ENCODE assay signal across 8 cellular contexts in the genomic region with DNA sequence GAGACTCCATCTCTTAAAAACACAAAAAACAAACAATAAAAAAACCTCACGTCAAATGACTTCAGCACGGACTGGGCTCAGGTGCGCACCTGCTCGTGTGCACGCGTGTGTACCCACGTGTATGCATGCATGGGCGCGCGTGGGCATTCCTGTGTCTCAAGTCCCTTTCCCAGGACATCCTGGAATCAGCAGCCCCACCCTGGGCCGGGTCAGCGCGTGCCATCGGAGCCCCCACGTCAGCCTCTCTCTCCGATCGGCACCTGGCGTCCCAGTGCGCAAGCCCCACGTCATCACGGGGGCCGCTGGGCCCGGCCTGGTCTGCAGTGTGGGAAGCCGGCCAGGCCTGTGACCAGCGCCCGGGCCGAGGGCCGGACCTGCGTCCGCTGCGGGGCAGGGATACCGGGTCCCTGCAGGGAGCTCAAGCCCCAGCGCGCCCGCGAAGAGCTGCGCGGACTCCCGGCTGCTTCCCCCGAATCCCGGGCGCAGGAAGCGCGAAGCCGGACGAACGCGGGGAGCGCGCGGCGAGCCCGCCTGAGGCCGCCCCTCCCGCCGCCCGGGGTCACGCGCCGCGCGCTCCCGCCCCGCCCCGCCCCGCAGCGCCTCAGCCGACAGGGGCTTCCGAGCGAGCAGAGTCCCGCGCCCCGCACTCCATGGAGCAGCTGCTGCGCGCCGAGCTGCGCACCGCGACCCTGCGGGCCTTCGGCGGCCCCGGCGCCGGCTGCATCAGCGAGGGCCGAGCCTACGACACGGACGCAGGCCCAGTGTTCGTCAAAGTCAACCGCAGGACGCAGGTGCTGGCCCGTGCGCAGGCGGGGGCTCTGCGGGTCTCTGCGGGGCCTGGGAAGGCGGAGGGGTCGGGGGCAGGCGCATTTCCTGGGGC. TPM values are rescaled to one million over a fixed set of nuclear protein-coding genes. Genes with fewer than 3 reads are reported as not detected.
A peak's percentile ranks its signal among the peaks of the same experiment; 100 is the strongest.
DNase-seq lines count a peak whose midpoint lies in the region; ATAC-seq and TF ChIP-seq lines count a peak whose summit lies in the region.

A gene (plus strand): TSS at position 629 of the 880 bp plus-strand sequence. CDS start 22 bp downstream, at position 651.

- H3K18ac ChIP-seq in H9 (ENCODE audit: insufficient read length, low read depth, low read length) = peak within 1 kb of the TSS; percentile 94

- peak within 1 kb of the TSS; percentile 99 for H3K14ac ChIP-seq in H9 (ENCODE audit: insufficient read depth, low read length)

- H4K20me1 ChIP-seq in H9 (ENCODE audit: control insufficient read depth, insufficient read depth, insufficient read length) = no peaks in the 10 kb centered on the region

- peaks cover 3% of the 10 kb centered on the region for H3K23me2 ChIP-seq in H9 (ENCODE audit: insufficient read length, low read depth, low read length, poor library complexity, severe bottlenecking)

- intact Hi-C loops in breast epithelium (cut with DNase I; ENCODE audit: low total_unique reads) = no loop called here

- H3K79me1 ChIP-seq in H9 (ENCODE audit: insufficient read depth, low read depth, low read length, poor library complexity, severe bottlenecking) = no peaks in the 10 kb centered on the region

- H3T11ph ChIP-seq in H9 (ENCODE audit: low read length) = no peak within 1 kb of the TSS

- H3K9me3 ChIP-seq in H9 (ENCODE audit: control insufficient read depth, low read depth, low read length) = no peaks in the 10 kb centered on the region
- no peaks in the 10 kb centered on the region for H3K9me3 ChIP-seq in breast epithelium
- no peaks in the 10 kb centered on the region for H3K9me3 ChIP-seq in iPS-15b (ENCODE audit: control insufficient read depth, insufficient read depth, low read length)

- no peak within 1 kb of the TSS for H2BK12ac ChIP-seq in H9 (ENCODE audit: insufficient read length, low read depth, low read length)

- H3K36me3 ChIP-seq in ACC112 (ENCODE audit: insufficient read depth, low read length) (peaks cover 17% of the 10 kb centered on the region), breast epithelium (no peaks in the 10 kb centered on the region), iPS-15b (ENCODE audit: control insufficient read depth, insufficient read depth, low read length) (peaks cover 11% of the 10 kb centered on the region)

- H2AK5ac ChIP-seq in H9 (ENCODE audit: insufficient read length, low read length) = no peak within 1 kb of the TSS

- H2AFZ ChIP-seq in ACC112 (ENCODE audit: low read length, unreplicated experiment) (peak within 1 kb of the TSS; percentile 53), H9 (ENCODE audit: low read length) (no peak within 1 kb of the TSS)

- H2BK120ac ChIP-seq in H9 (ENCODE audit: low read depth, low read length, poor library complexity, severe bottlenecking) = no peak within 1 kb of the TSS

- H3K27ac ChIP-seq in ACC112 (ENCODE audit: low read depth, low read length) = no peak within 1 kb of the TSS
- H3K27ac ChIP-seq in H9 (ENCODE audit: insufficient read length, low read depth, low read length) = no peak within 1 kb of the TSS
- peak within 1 kb of the TSS; percentile 66 to 70 for H3K27ac ChIP-seq in breast epithelium

- peaks cover 20 to 38% (median 30%) of the 10 kb centered on the region in 3 experiments for H3K36me3 Mint-ChIP-seq in H9 (ENCODE audit: insufficient read depth in 1 of 3, low read depth in 3 of 3)

- no peak within 1 kb of the TSS for H4K91ac ChIP-seq in H9 (ENCODE audit: insufficient read length, low read depth, low read length)

- H3K23ac ChIP-seq in H9 (ENCODE audit: insufficient read length, low read depth, low read length) = no peak within 1 kb of the TSS

- no peak within 1 kb of the TSS for H2BK20ac ChIP-seq in H9 (ENCODE audit: low read depth, low read length, poor library complexity, severe bottlenecking)

- no peak for ATAC-seq in GM18520 (IDR thresholded peaks at IDR 0.05; ENCODE audit: unreplicated experiment)

- DNase-seq in H9 = peak; percentile 82
- DNase-seq in SHP77 treated with DMSO at 0.1 percent for 48 hours (lab: John Stamatoyannopoulos, UW) = peak; percentile 67
- no peak for DNase-seq in breast epithelium (ENCODE audit: low spot score in 2 of 2)
- DNase-seq in putamen (ENCODE audit: low spot score) = peak; percentile 79
- no peak for DNase-seq in OCI-M2 (lab: John Stamatoyannopoulos, UW; ENCODE audit: unreplicated experiment)

- no peak within 1 kb of the TSS for H3K56ac ChIP-seq in H9 (ENCODE audit: insufficient read length, low read depth, low read length)

- H3K27ac Mint-ChIP-seq in H9 = no peak within 1 kb of the TSS; a peak in 1 of 7 replicates

- no peak for TF ChIP-seq CTCF in H9 (conservative IDR thresholded peaks at IDR 0.05)
- TF ChIP-seq CTCF in breast epithelium (IDR thresholded peaks at IDR 0.05) = no peak

- H3K27me3 ChIP-seq in ACC112 (ENCODE audit: insufficient read depth, low read length) (no peaks in the 10 kb centered on the region), H9 (ENCODE audit: insufficient read depth, low read length) (no peaks in the 10 kb centered on the region), breast epithelium (no peaks in the 10 kb centered on the region), iPS-15b (ENCODE audit: control insufficient read depth, insufficient read depth, low read length) (no peaks in the 10 kb centered on the region)

- WGBS in H9 (ENCODE audit: extremely low coverage, insufficient read length, low lambda C conversion rate) = no CpG with 5 or more reads among the region's 101 CpGs

- H3K27me3 Mint-ChIP-seq in H9 (ENCODE audit: low read depth) = peaks cover 3% of the 10 kb centered on the region; the same call in 1 of the 2 replicates

- H2BK5ac ChIP-seq in H9 (ENCODE audit: insufficient read length, low read length) = no peak within 1 kb of the TSS

- peaks cover 4 to 5% of the 10 kb centered on the region in 2 experiments for H3K9me3 Mint-ChIP-seq in H9

- no peak within 1 kb of the TSS for H3K9ac ChIP-seq in H9 (ENCODE audit: extremely low read depth, insufficient read length, low read length)
- H3K9ac ChIP-seq in iPS-15b (ENCODE audit: low read depth, low read length) = peak within 1 kb of the TSS; percentile 70

- H2BK15ac ChIP-seq in H9 (ENCODE audit: low read depth, low read length) = no peak within 1 kb of the TSS

- H3K4me1 Mint-ChIP-seq in H9 = peaks cover 0 to 6% of the 10 kb centered on the region in 2 experiments; a peak in 2 of 4 replicates

- peak within 1 kb of the TSS; percentile 66 to 79 for H3K4me3 Mint-ChIP-seq in H9

- no peak within 1 kb of the TSS for H4K5ac ChIP-seq in H9 (ENCODE audit: insufficient read length, low read depth, low read length)

- H3K79me2 ChIP-seq in ACC112 (ENCODE audit: control insufficient read depth, insufficient read depth, low read length, unreplicated experiment) (no peaks in the 10 kb centered on the region), H9 (ENCODE audit: insufficient read depth, low read length) (no peaks in the 10 kb centered on the region)

- H3K4me2 ChIP-seq in H9 (ENCODE audit: insufficient read depth, insufficient read length, low read length) = peak within 1 kb of the TSS; percentile 56

- TF ChIP-seq POLR2A in breast epithelium (IDR thresholded peaks at IDR 0.05) = no peak

- H3K4ac ChIP-seq in H9 (ENCODE audit: low read depth, low read length) = no peak within 1 kb of the TSS

- no peak within 1 kb of the TSS for H4K8ac ChIP-seq in H9 (replicated peaks; ENCODE audit: insufficient read length, low read depth, low read length)

- H3K4me1 ChIP-seq in ACC112 (ENCODE audit: control insufficient read depth, insufficient read depth, low read length, unreplicated experiment) (no peaks in the 10 kb centered on the region), H9 (ENCODE audit: insufficient read depth, low read length) (no peaks in the 10 kb centered on the region), breast epithelium (peaks cover 6 to 7% of the 10 kb centered on the region in 2 donors), iPS-15b (ENCODE audit: control insufficient read depth, insufficient read depth, low read length) (no peaks in the 10 kb centered on the region)

- H3K4me3 ChIP-seq in ACC112 (ENCODE audit: low read depth, low read length) (peak within 1 kb of the TSS; percentile 76), breast epithelium (peak within 1 kb of the TSS; percentile 72 to 85 (median 74)), iPS-15b (ENCODE audit: low read depth, low read length) (peak within 1 kb of the TSS; percentile 56)

RNA-seq across cellular contexts. Expression of the gene that starts here (rescaled TPM):
- total RNA-seq in H9 (2021) (23.6 and 28.3 TPM in 2 replicates), breast epithelium (1 to 10 TPM; 4.5 to 9.4 (median 7.2) TPM)

Comparison
In these comparisons a context has a peak if more than half of its experiments do, and no peak if none do; other contexts are left out.
1. H3K27ac ChIP-seq: peak in breast epithelium (2 of 2); none in ACC112 (single experiment) and H9 (single experiment).
2. DNase-seq: peak in H9 (single experiment), SHP77 treated with DMSO at 0.1 percent for 48 hours (single experiment) and putamen (single experiment); none in breast epithelium (0 of 2) and OCI-M2 (single experiment).
3. Peak in every context shown above with its lines, with median percentiles within 50 percentile points of each other: H3K4me3 ChIP-seq.